In the genomic region with DNA sequence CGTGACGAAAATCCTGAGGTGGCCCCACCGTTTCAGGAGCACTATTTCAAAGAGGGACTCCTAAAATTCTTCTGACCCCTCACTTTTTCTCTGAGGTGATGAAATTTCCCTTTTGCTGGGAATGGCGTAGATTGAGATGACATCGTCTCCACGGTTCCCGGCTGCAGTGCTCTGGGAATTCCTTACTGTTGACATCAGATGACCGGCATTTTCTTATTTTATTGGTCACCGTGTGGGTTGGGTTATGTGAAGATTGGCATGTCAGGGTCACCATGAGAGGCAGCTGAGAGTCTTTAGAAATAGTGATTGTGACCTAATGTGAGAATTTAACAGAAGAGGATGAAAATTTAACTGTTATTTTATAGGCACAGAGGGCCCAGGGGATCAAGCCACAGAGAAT, we compare ENCODE assay signal across 27 cellular contexts.
"Had no signal": no experiment of that assay in that cellular context is flagged by ENCODE, and none has a peak within 500 bp of the region (broad histone marks: within the 10 kb centered on the region; RNA-seq: fewer than 3 reads in every experiment).

No MANE protein-coding gene starts in this region.

- H3K4me1 Mint-ChIP-seq: immature natural killer cell; memory B cell; stimulated activated naive B cell treated with anti-CD40 and anti-IgM and Interleukin-4, amounts not matched to agents 10 μg/mL and 1 μg/mL and 100 μg/mL, for 72 hours had no signal

- H3K4me1 ChIP-seq: esophagus squamous epithelium, heart right ventricle, psoas muscle, spleen, tibial nerve, upper lobe of right lung, uterus had no signal

- H3K4me3 Mint-ChIP-seq: effector memory CD8-positive, alpha-beta T cell; immature natural killer cell; memory B cell; naive thymus-derived CD8-positive, alpha-beta T cell; nephron progenitor cell; stimulated activated naive B cell treated with anti-CD40 and anti-IgM and Interleukin-4, amounts not matched to agents 10 μg/mL and 1 μg/mL and 100 μg/mL, for 72 hours; stimulated activated naive CD8-positive, alpha-beta T cell treated with anti-CD3 and anti-CD28 coated beads, Interleukin-15, Interleukin-2, amounts not matched to agents 100 ng/mL and 50 ng/mL, for 24 hours had no signal

- H3K9me3 ChIP-seq: esophagus squamous epithelium, heart right ventricle, psoas muscle, sigmoid colon, spleen, thoracic aorta, tibial nerve, upper lobe of right lung, uterus had no signal

- DNase-seq: dermis blood vessel endothelial cell; effector memory CD8-positive, alpha-beta T cell; erythroblast; esophagus squamous epithelium; foreskin melanocyte; glutamatergic neuron; heart right ventricle; hippocampal formation; immature natural killer cell; naive thymus-derived CD8-positive, alpha-beta T cell; nephron progenitor cell; nucleus accumbens; psoas muscle; right cardiac atrium; sigmoid colon; spleen; stimulated activated CD4-positive, alpha-beta T cell treated with anti-CD3 and anti-CD28 coated beads, Interleukin-15, amount 100 ng/mL, for 24 hours; stimulated activated CD4-positive, alpha-beta T cell treated with anti-CD3 and anti-CD28 coated beads, Interleukin-2, amount 100 ng/mL, for 48 hours; stimulated activated naive B cell treated with anti-CD40 and anti-IgM and Interleukin-4, amounts not matched to agents 10 μg/mL and 1 μg/mL and 100 μg/mL, for 72 hours; upper lobe of right lung; uterus had no signal

- H3K27me3 Mint-ChIP-seq: memory B cell; naive thymus-derived CD8-positive, alpha-beta T cell; stimulated activated naive CD8-positive, alpha-beta T cell treated with anti-CD3 and anti-CD28 coated beads, Interleukin-15, Interleukin-2, amounts not matched to agents 100 ng/mL and 50 ng/mL, for 24 hours had no signal

- H3K9me3 Mint-ChIP-seq: effector memory CD8-positive, alpha-beta T cell; immature natural killer cell; memory B cell; naive thymus-derived CD8-positive, alpha-beta T cell; nephron progenitor cell; stimulated activated naive B cell treated with anti-CD40 and anti-IgM and Interleukin-4, amounts not matched to agents 10 μg/mL and 1 μg/mL and 100 μg/mL, for 72 hours; stimulated activated naive CD8-positive, alpha-beta T cell treated with anti-CD3 and anti-CD28 coated beads, Interleukin-15, Interleukin-2, amounts not matched to agents 100 ng/mL and 50 ng/mL, for 24 hours had no signal

- H3K36me3 Mint-ChIP-seq: immature natural killer cell; memory B cell; naive thymus-derived CD8-positive, alpha-beta T cell; stimulated activated naive B cell treated with anti-CD40 and anti-IgM and Interleukin-4, amounts not matched to agents 10 μg/mL and 1 μg/mL and 100 μg/mL, for 72 hours had no signal

- H3K36me3 ChIP-seq: esophagus squamous epithelium, heart right ventricle, sigmoid colon, spleen, thoracic aorta, tibial nerve, upper lobe of right lung, uterus had no signal

- H3K27ac Mint-ChIP-seq: effector memory CD8-positive, alpha-beta T cell; immature natural killer cell; memory B cell; nephron progenitor cell; stimulated activated naive B cell treated with anti-CD40 and anti-IgM and Interleukin-4, amounts not matched to agents 10 μg/mL and 1 μg/mL and 100 μg/mL, for 72 hours; stimulated activated naive CD8-positive, alpha-beta T cell treated with anti-CD3 and anti-CD28 coated beads, Interleukin-15, Interleukin-2, amounts not matched to agents 100 ng/mL and 50 ng/mL, for 24 hours had no signal

- H3K4me3 ChIP-seq: coronary artery, esophagus squamous epithelium, heart right ventricle, lung, psoas muscle, sigmoid colon, spleen, thoracic aorta, tibial nerve, upper lobe of right lung, uterus had no signal

- H3K27ac ChIP-seq: coronary artery, esophagus squamous epithelium, heart right ventricle, psoas muscle, sigmoid colon, spleen, thoracic aorta, tibial nerve, upper lobe of right lung, uterus had no signal
